In genomic region chr6:26552640-26553189, GRCh38 we compare ENCODE assay signal across 9 cellular contexts. TPM values are rescaled to one million over a fixed set of nuclear protein-coding genes. Genes with fewer than 3 reads are reported as not detected.
DNase-seq lines count a peak whose midpoint lies in the region; ATAC-seq and TF ChIP-seq lines count a peak whose summit lies in the region.
"Had no signal": no experiment of that assay in that cellular context is flagged by ENCODE, and none has a peak within 500 bp of the region (broad histone marks: within the 10 kb centered on the region; RNA-seq: fewer than 3 reads in every experiment).

No MANE protein-coding gene starts in this region.

- H3K27ac ChIP-seq in A673 (ENCODE audit: low read depth, low read length, poor library complexity, severe bottlenecking) = peak overlapping the region; percentile 31
- H3K27ac ChIP-seq in HEK293 (ENCODE audit: extremely low read depth, low read depth, low read length) = no peak overlapping the region
- H3K27ac ChIP-seq in mammary epithelial cell (ENCODE audit: insufficient read depth, low read depth, low read length) = no peak overlapping the region

- H3K4me2 ChIP-seq in mammary epithelial cell (ENCODE audit: insufficient read depth, low read depth, low read length) = peak overlapping the region; percentile 74

- TF ChIP-seq CTCF in A673 (conservative IDR thresholded peaks at IDR 0.05; ENCODE audit: low read depth, low read length) (no peak), HEK293 (tag by site-specific recombination; IDR thresholded peaks at IDR 0.05) (no peak), mammary epithelial cell (conservative IDR thresholded peaks at IDR 0.05 in 1 of 2, IDR thresholded peaks at IDR 0.05 in 1 of 2; ENCODE audit: extremely low read depth in 1 of 2, insufficient read depth in 1 of 2, low read depth in 1 of 2, low read length in 2 of 2) (no peak), nephron progenitor cell (IDR thresholded peaks at IDR 0.05) (no peak)

- no peak for ATAC-seq in HG03460 (IDR thresholded peaks at IDR 0.05; ENCODE audit: unreplicated experiment)

- H2AFZ ChIP-seq in mammary epithelial cell (ENCODE audit: low read depth, low read length) = no peak overlapping the region

- intact Hi-C loops in A673 (cut with micrococcal nuclease; ENCODE audit: unreplicated experiment) (loop anchor here (1.0 to 10.0 kb wide), 3 partner anchors 15 to 498 kb away; a partner anchor contains a TSS), mammary epithelial cell (cut with micrococcal nuclease) (loop anchor here (1.0 to 5.0 kb wide), 2 partner anchors 14 to 160 kb away; partner anchors contain the start of gene HMGN4)

- DNase-seq in A673 (ENCODE audit: low spot score) (no peak), mammary epithelial cell (no peak), midbrain (lab: John Stamatoyannopoulos, UW) (peak; percentile 9), erythroblast (lab: John Stamatoyannopoulos, UW) (no peak), nephron progenitor cell (no peak)
- no peak for DNase-seq in stimulated activated CD4-positive, alpha-beta T cell treated with anti-CD3 and anti-CD28 coated beads, Interleukin-4, amount 100 ng/mL, for 4 hours

- H4K20me1 ChIP-seq in mammary epithelial cell (ENCODE audit: insufficient read depth, low read length) = no peaks in the 10 kb centered on the region

- TF ChIP-seq POLR2A in erythroblast (IDR thresholded peaks at IDR 0.05; ENCODE audit: low read length) = no peak

- H3K9ac ChIP-seq in mammary epithelial cell (ENCODE audit: insufficient read depth, low read length) = no peak overlapping the region

- 75% methylated on average over 11 of the region's 11 CpGs for WGBS in mammary epithelial cell (ENCODE audit: low coverage, missing lambda C conversion rate)

- H3K36me3 ChIP-seq in A673 (ENCODE audit: insufficient read depth, low read length, poor library complexity, severe bottlenecking) (no peaks in the 10 kb centered on the region), HEK293 (ENCODE audit: control insufficient read depth in 2 of 2, insufficient read depth in 1 of 2, low read length in 2 of 2) (no peaks in the 10 kb centered on the region; a peak in 1 of 3 replicates), mammary epithelial cell (ENCODE audit: insufficient read depth, low read length) (no peaks in the 10 kb centered on the region)

- H3K79me2 ChIP-seq in mammary epithelial cell (ENCODE audit: insufficient read depth, low read length) = no peaks in the 10 kb centered on the region

- H3K4me1 ChIP-seq in A673 (ENCODE audit: insufficient read depth, low read length, poor library complexity, severe bottlenecking) (no peaks in the 10 kb centered on the region), HEK293 (ENCODE audit: control insufficient read depth, insufficient read depth, low read length) (no peaks in the 10 kb centered on the region), mammary epithelial cell (ENCODE audit: insufficient read depth, low read length) (peaks cover 20% of the 10 kb centered on the region)

- dilution Hi-C loops in mammary epithelial cell (cut with HindIII; ENCODE audit: low sequenced_read_pairs) = loop anchor here (5.0 kb wide), 1 partner anchor 40 kb away; no protein-coding TSS in a partner anchor

- H3K9me3 ChIP-seq in A673 (ENCODE audit: low read depth, low read length, poor library complexity, severe bottlenecking) (no peaks in the 10 kb centered on the region), HEK293 (ENCODE audit: control insufficient read depth, insufficient read depth, low read depth, low read length) (no peaks in the 10 kb centered on the region), mammary epithelial cell (replicated peaks; ENCODE audit: insufficient read depth, low read length) (no peaks in the 10 kb centered on the region)

- in situ Hi-C loops in mammary epithelial cell (cut with MboI; ENCODE audit: low sequenced_read_pairs in 2 of 2) = loop anchor here in 1 of 2 donors (10.0 kb wide), 1 partner anchor 228 kb away; no protein-coding TSS in a partner anchor

- no peaks in the 10 kb centered on the region for H3K27me3 ChIP-seq in A673 (replicated peaks; ENCODE audit: insufficient read depth, low read depth, low read length, poor library complexity)
- no peaks in the 10 kb centered on the region for H3K27me3 ChIP-seq in mammary epithelial cell (ENCODE audit: insufficient read depth, low read length)

- peaks cover 7% of the 10 kb centered on the region for H3K27me3 Mint-ChIP-seq in nephron progenitor cell (ENCODE audit: low read depth, poor library complexity)
- H3K27me3 Mint-ChIP-seq: natural killer cell treated with Interleukin-12 subunit alpha and Interleukin-12 subunit beta and Interleukin-15 and Interleukin-18, amount 100 ng/mL, for 72 hours had no signal

- no peaks in the 10 kb centered on the region for H3K9me3 Mint-ChIP-seq in nephron progenitor cell
- H3K9me3 Mint-ChIP-seq: natural killer cell treated with Interleukin-12 subunit alpha and Interleukin-12 subunit beta and Interleukin-15 and Interleukin-18, amount 100 ng/mL, for 72 hours had no signal

- no peak overlapping the region for H3K4me3 Mint-ChIP-seq in nephron progenitor cell
- H3K4me3 Mint-ChIP-seq: natural killer cell treated with Interleukin-12 subunit alpha and Interleukin-12 subunit beta and Interleukin-15 and Interleukin-18, amount 100 ng/mL, for 72 hours had no signal

- POLR2A ChIA-PET in A673 (lab: Charles Lee; ENCODE audit: low non-redundant PET) = no interaction called here
- POLR2A ChIA-PET in HEK293 (lab: Yijun Ruan, JAX) = interaction anchor here (0.6 to 3.6 kb wide), 5 partner anchors 15 to 674 kb away, joined by 4 to 29 read pairs (median 7); partner anchors contain the start of gene HMGN4

- H3K4me3 ChIP-seq in A673 (ENCODE audit: low read depth, low read length, poor library complexity, severe bottlenecking) (peak overlapping the region; percentile 61), HEK293 (ENCODE audit: low read depth, low read length) (peak overlapping the region; percentile 71), mammary epithelial cell (replicated peaks in 1 of 3; ENCODE audit: insufficient read depth in 1 of 3, low read depth in 2 of 3, low read length in 3 of 3) (peak overlapping the region; percentile 45 to 54 (median 47))

- H3K27ac Mint-ChIP-seq in nephron progenitor cell = no peak overlapping the region
- H3K27ac Mint-ChIP-seq: natural killer cell treated with Interleukin-12 subunit alpha and Interleukin-12 subunit beta and Interleukin-15 and Interleukin-18, amount 100 ng/mL, for 72 hours had no signal

- peaks cover 16% of the 10 kb centered on the region for H3K4me1 Mint-ChIP-seq in nephron progenitor cell

- no peaks in the 10 kb centered on the region for H3K36me3 Mint-ChIP-seq in nephron progenitor cell (ENCODE audit: low read depth)
- H3K36me3 Mint-ChIP-seq: natural killer cell treated with Interleukin-12 subunit alpha and Interleukin-12 subunit beta and Interleukin-15 and Interleukin-18, amount 100 ng/mL, for 72 hours had no signal

- CTCF ChIA-PET in A673 (lab: Charles Lee) (no interaction called here), HEK293 (lab: Yijun Ruan, JAX) (interaction anchor here (0.7 to 3.3 kb wide), 7 partner anchors 14 to 541 kb away, joined by 3 to 9 read pairs (median 4); partner anchors contain the start of gene HMGN4), mammary epithelial cell (lab: Charles Lee; ENCODE audit: low non-redundant PET) (no interaction called here)

- BruUV-seq in A673 (replicated peaks; lab: Mats Ljungman, UMichigan) (no TSS peak), mammary epithelial cell (replicated peaks; lab: Mats Ljungman, UMichigan) (no TSS peak)

TF ChIP-seq in HEK293, 187 proteins besides CTCF, POLR2A, EP300 and RAD21 (continues in another document):
- TF ChIP-seq ZNF830 (tag by site-specific recombination; IDR thresholded peaks at IDR 0.05; ENCODE audit: low read depth) = no peak
- TF ChIP-seq ZFHX2 (tag by site-specific recombination; conservative IDR thresholded peaks at IDR 0.05) = no peak
- 0 out of 2 replicates have a peak, but pooled peaks have one; percentile 42 for TF ChIP-seq ZNF366 (tag by site-specific recombination; conservative IDR thresholded peaks at IDR 0.05)

RNA-seq across cellular contexts. Expression of gene HMGN4, which starts 14.5 kb away (rescaled TPM):
- total RNA-seq in A673 (2021) (55.9 and 58.6 TPM in 2 replicates), mammary epithelial cell (10 to 100 TPM; 74.6 to 81.5 TPM)
- 50.2 TPM for polyA plus RNA-seq in mammary epithelial cell
- 38.5 TPM for polyA minus RNA-seq in mammary epithelial cell

RNA-seq across cellular contexts. Expression of gene ABT1, which starts 44.0 kb away (rescaled TPM):
- total RNA-seq in A673 (2021) (17.4 and 18.1 TPM in 2 replicates), mammary epithelial cell (10 to 100 TPM; 14.2 to 15.9 TPM)
- 18.8 TPM for polyA plus RNA-seq in mammary epithelial cell
- polyA minus RNA-seq in mammary epithelial cell = 12.5 TPM

RNA-seq across cellular contexts. Expression of gene BTN1A1, which starts 52.6 kb away (rescaled TPM):
- total RNA-seq in A673 (2021) (not detected in 2 replicates), mammary epithelial cell (not detected)
- polyA plus RNA-seq in mammary epithelial cell = not detected
- not detected for polyA minus RNA-seq in mammary epithelial cell
- total RNA-seq: natural killer cell treated with Interleukin-12 subunit alpha and Interleukin-12 subunit beta and Interleukin-15 and Interleukin-18, amount 100 ng/mL, for 72 hours had no signal
